8 cellular contexts compared by ENCODE assay signal in the genomic region with DNA sequence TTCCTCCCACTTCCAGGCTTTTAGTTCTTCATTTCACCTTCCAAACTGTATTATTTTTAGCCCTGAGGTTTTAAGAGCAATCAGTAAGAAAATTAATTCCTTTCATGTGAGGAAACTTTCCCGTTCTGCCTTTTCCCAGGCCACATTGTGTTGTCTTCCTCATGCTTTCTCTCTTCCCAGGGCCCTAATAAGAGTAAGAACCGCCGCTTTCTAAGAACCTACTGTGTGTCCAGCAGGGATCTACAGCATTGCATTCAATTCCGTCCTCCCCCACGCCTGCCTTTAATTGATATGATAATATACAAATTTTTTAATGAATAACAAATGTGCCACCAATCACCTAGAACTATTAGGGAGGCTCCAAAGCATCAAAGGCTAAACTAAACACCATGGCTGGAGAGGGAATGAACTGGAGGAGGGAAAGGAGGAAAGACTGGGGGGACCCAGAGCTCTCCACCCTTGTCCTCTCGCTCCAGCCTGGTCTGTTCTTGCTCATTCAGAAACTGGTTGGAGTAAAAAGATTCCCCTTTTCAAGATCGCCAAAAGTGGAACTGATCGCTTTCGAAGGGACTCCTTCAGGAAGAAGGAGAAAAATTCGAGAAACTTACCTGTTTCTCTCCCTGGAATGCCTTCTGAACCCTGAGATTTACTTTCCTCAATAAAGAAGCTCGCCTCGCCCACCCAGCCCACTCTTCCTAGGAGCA. TPM values are rescaled to one million over a fixed set of nuclear protein-coding genes. Genes with fewer than 3 reads are reported as not detected.
A peak's percentile ranks its signal among the peaks of the same experiment; 100 is the strongest.
DNase-seq lines count a peak whose midpoint lies in the region; ATAC-seq and TF ChIP-seq lines count a peak whose summit lies in the region.

No MANE protein-coding gene starts in this region.

- H3K9me3 Mint-ChIP-seq in CD4-positive, alpha-beta T cell: no peaks in the 10 kb centered on the region
- peaks cover 0 to 11% (median 0%) of the 10 kb centered on the region in 11 donors for H3K9me3 Mint-ChIP-seq in naive thymus-derived CD4-positive, alpha-beta T cell

- peak overlapping the region; percentile 52 for H3K4me3 ChIP-seq in Jurkat, Clone E6-1 (ENCODE audit: low read length)
- peak overlapping the region; percentile 29 for H3K4me3 ChIP-seq in astrocyte of the cerebellum (ENCODE audit: low read depth, low read length)
- H3K4me3 ChIP-seq in naive thymus-derived CD4-positive, alpha-beta T cell (ENCODE audit: low read length): no peak overlapping the region

- no peaks in the 10 kb centered on the region for H3K27me3 ChIP-seq in CD4-positive, alpha-beta T cell (ENCODE audit: control insufficient read depth, insufficient read depth, low read length)
- no peaks in the 10 kb centered on the region for H3K27me3 ChIP-seq in naive thymus-derived CD4-positive, alpha-beta T cell (ENCODE audit: control insufficient read depth in 2 of 2, insufficient read depth in 2 of 2, low read length in 2 of 2)

- peaks cover 17% of the 10 kb centered on the region for H3K36me3 Mint-ChIP-seq in CD4-positive, alpha-beta T cell (ENCODE audit: low read depth)
- H3K36me3 Mint-ChIP-seq in naive thymus-derived CD4-positive, alpha-beta T cell: peaks cover 0 to 5% (median 0%) of the 10 kb centered on the region in 5 donors

- intact Hi-C loops in CD4-positive, alpha-beta T cell (cut with DNase I, micrococcal nuclease): loop anchor here in 1 of 2 experiments (5.0 to 10.0 kb wide), 2 partner anchors 254 to 383 kb away; partner anchors contain the start of genes DTX4 and MRPL16
- intact Hi-C loops in naive thymus-derived CD4-positive, alpha-beta T cell (cut with micrococcal nuclease): loop anchor here in 1 of 2 donors (1.0 to 10.0 kb wide), 2 partner anchors 8 to 383 kb away; partner anchors contain the start of gene DTX4

- H3K4me1 ChIP-seq in naive thymus-derived CD4-positive, alpha-beta T cell (ENCODE audit: control insufficient read depth in 2 of 2, insufficient read depth in 2 of 2, low read length in 2 of 2): peaks cover 26 to 29% of the 10 kb centered on the region in 2 donors

- peak overlapping the region; percentile 61 for H3K4me3 Mint-ChIP-seq in CD4-positive, alpha-beta T cell
- peak overlapping the region in 8 of 10 donors; percentile 31 to 91 (median 74) for H3K4me3 Mint-ChIP-seq in naive thymus-derived CD4-positive, alpha-beta T cell

- in situ Hi-C loops in astrocyte of the cerebellum (cut with HindIII; ENCODE audit: low sequenced_read_pairs): no loop called here

- no peak for ATAC-seq in CD4-positive, alpha-beta T cell (ENCODE audit: poor library complexity)
- ATAC-seq in naive thymus-derived CD4-positive, alpha-beta T cell: no peak
- ATAC-seq in GM19455 (IDR thresholded peaks at IDR 0.05; ENCODE audit: unreplicated experiment): no peak

- H3K9me3 ChIP-seq in CD4-positive, alpha-beta T cell (ENCODE audit: control insufficient read depth, low read length): no peaks in the 10 kb centered on the region
- H3K9me3 ChIP-seq in naive thymus-derived CD4-positive, alpha-beta T cell (ENCODE audit: control insufficient read depth in 2 of 3, low read length in 3 of 3): no peaks in the 10 kb centered on the region

- peak overlapping the region; percentile 92 for H3K27ac Mint-ChIP-seq in CD4-positive, alpha-beta T cell
- H3K27ac Mint-ChIP-seq in naive thymus-derived CD4-positive, alpha-beta T cell: peak overlapping the region in 6 of 9 donors; percentile 20 to 87 (median 68)

- peaks cover 0 to 4% (median 0%) of the 10 kb centered on the region in 3 experiments for H3K36me3 ChIP-seq in naive thymus-derived CD4-positive, alpha-beta T cell (ENCODE audit: control insufficient read depth in 2 of 3, insufficient read depth in 3 of 3, low read length in 3 of 3)

- CTCF ChIA-PET in CD4-positive, alpha-beta T cell (lab: Charles Lee): no interaction called here
- CTCF ChIA-PET in naive thymus-derived CD4-positive, alpha-beta T cell (lab: Charles Lee): interaction anchor here (0.6 kb wide), 1 partner anchor 1005 kb away, joined by 3 read pairs; no protein-coding TSS in a partner anchor

- H3K27ac ChIP-seq in CD4-positive, alpha-beta T cell (ENCODE audit: low read depth, low read length): no peak overlapping the region
- no peak overlapping the region for H3K27ac ChIP-seq in naive thymus-derived CD4-positive, alpha-beta T cell (ENCODE audit: low read depth, low read length)

- H3K4me1 Mint-ChIP-seq in CD4-positive, alpha-beta T cell (ENCODE audit: low read depth): peaks cover 53% of the 10 kb centered on the region
- peaks cover 32 to 64% (median 59%) of the 10 kb centered on the region in 7 donors for H3K4me1 Mint-ChIP-seq in naive thymus-derived CD4-positive, alpha-beta T cell

- no peak for DNase-seq in CD4-positive, alpha-beta T cell
- DNase-seq in Jurkat, Clone E6-1 (ENCODE audit: low read depth, low spot score): no peak
- DNase-seq in astrocyte of the cerebellum (ENCODE audit: low read depth): no peak
- DNase-seq in naive thymus-derived CD4-positive, alpha-beta T cell: no peak
- DNase-seq in 8988T: no peak
- DNase-seq in AML-193 (lab: John Stamatoyannopoulos, UW): no peak
- no peak for DNase-seq in islet precursor cell

- POLR2A ChIA-PET in CD4-positive, alpha-beta T cell (lab: Charles Lee): interaction anchor here (1.4 to 4.6 kb wide), 6 partner anchors 8 to 111 kb away, joined by 3 to 79 read pairs (median 10); partner anchors contain the start of genes OSBP and PATL1
- POLR2A ChIA-PET in naive thymus-derived CD4-positive, alpha-beta T cell (lab: Charles Lee): interaction anchor here (0.7 to 3.5 kb wide), 8 partner anchors 8 to 415 kb away, joined by 3 to 32 read pairs (median 3); partner anchors contain the start of genes FAM111A, OSBP and PATL1

- TF ChIP-seq CTCF in CD4-positive, alpha-beta T cell (IDR thresholded peaks at IDR 0.05): no peak
- no peak for TF ChIP-seq CTCF in astrocyte of the cerebellum (IDR thresholded peaks at IDR 0.05; ENCODE audit: low read depth, low read length, missing control alignments)

- H3K27me3 Mint-ChIP-seq in CD4-positive, alpha-beta T cell: peaks cover 10% of the 10 kb centered on the region
- H3K27me3 Mint-ChIP-seq in naive thymus-derived CD4-positive, alpha-beta T cell: peaks cover 0 to 32% (median 0%) of the 10 kb centered on the region in 5 donors

RNA-seq across cellular contexts. Expression of gene OR4D9, which starts 46.8 kb away (rescaled TPM):
- total RNA-seq in CD4-positive, alpha-beta T cell: not detected
- not detected for polyA plus RNA-seq in Jurkat, Clone E6-1 (2012; ENCODE audit: insufficient read depth, insufficient read length)
- total RNA-seq in naive thymus-derived CD4-positive, alpha-beta T cell: not detected
- not detected for polyA plus RNA-seq in naive thymus-derived CD4-positive, alpha-beta T cell

RNA-seq across cellular contexts. Expression of gene OR4D11, which starts 54.7 kb away (rescaled TPM):
- not detected for total RNA-seq in CD4-positive, alpha-beta T cell
- not detected for polyA plus RNA-seq in Jurkat, Clone E6-1 (2012; ENCODE audit: insufficient read depth, insufficient read length)
- not detected for total RNA-seq in naive thymus-derived CD4-positive, alpha-beta T cell
- polyA plus RNA-seq in naive thymus-derived CD4-positive, alpha-beta T cell: not detected

RNA-seq across cellular contexts. Expression of gene OSBP, which starts 57.5 kb away (rescaled TPM):
- total RNA-seq in CD4-positive, alpha-beta T cell: 10 to 100 TPM; 54.9 to 58.2 TPM
- polyA plus RNA-seq in Jurkat, Clone E6-1 (2012; ENCODE audit: insufficient read depth, insufficient read length): 35.3 TPM
- total RNA-seq in naive thymus-derived CD4-positive, alpha-beta T cell: 10 to 100 TPM; 39.8 to 57.6 (median 52.4) TPM
- polyA plus RNA-seq in naive thymus-derived CD4-positive, alpha-beta T cell: 10 to 100 TPM; 21.0 to 34.5 TPM
